In the genomic region with DNA sequence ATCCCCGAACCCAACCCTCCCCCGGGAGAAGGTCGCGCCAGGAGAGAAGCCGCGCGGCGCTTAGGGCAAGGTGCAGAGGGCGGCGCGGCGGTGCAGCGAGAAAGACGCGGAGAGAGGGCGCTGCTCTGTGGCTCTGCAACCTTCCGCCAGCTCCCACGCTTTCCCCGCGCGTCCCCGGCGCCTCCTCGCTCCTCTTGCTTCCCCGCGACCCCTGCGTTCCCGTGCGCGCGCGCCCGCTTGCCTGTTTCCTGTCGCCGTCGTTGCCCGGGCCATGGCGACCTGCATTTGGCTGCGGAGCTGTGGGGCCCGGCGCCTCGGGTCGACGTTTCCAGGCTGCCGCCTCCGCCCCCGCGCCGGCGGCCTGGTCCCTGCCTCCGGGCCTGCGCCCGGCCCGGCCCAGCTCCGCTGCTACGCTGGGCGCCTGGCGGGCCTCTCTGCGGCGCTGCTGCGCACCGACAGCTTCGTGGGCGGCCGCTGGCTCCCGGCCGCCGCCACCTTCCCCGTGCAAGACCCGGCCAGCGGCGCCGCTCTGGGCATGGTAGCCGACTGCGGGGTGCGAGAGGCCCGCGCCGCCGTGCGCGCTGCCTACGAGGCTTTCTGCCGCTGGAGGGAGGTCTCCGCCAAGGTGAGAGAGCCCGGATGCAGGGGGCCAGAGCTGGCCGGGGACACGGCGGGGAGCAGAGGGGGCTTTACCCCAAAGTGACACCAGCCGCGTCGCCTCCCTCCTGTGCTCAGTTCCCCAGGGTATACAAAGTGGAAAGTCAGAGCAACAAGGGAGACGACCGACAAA, we compare ENCODE assay signal across 8 cellular contexts. TPM values are rescaled to one million over a fixed set of nuclear protein-coding genes. Genes with fewer than 3 reads are reported as not detected.
DNase-seq lines count a peak whose midpoint lies in the region; ATAC-seq and TF ChIP-seq lines count a peak whose summit lies in the region.

A gene (plus strand): TSS at position 244 of the 790 bp plus-strand sequence. CDS start 28 bp downstream, at position 272.

- no peaks in the 10 kb centered on the region for H3K79me2 ChIP-seq in osteoblast (ENCODE audit: insufficient read depth, low read length)

- peak within 1 kb of the TSS; percentile 92 for H3K4me2 ChIP-seq in osteoblast (ENCODE audit: insufficient read depth, low read length)

- no peak for TF ChIP-seq CTCF in osteoblast (IDR thresholded peaks at IDR 0.05; ENCODE audit: extremely low read depth, low read depth, low read length)
- TF ChIP-seq CTCF in testis (IDR thresholded peaks at IDR 0.05) = peak in 1 of 3 experiments; percentile 4

- peak within 1 kb of the TSS; percentile 95 for H2AFZ ChIP-seq in osteoblast (ENCODE audit: low read length)

- WGBS in testis, 2 donors = 0 to 1% methylated on average over 12 to 81 of the region's 94 CpGs

- H3K27ac ChIP-seq in osteoblast (ENCODE audit: low read depth, low read length) (no peak within 1 kb of the TSS), testis (peak within 1 kb of the TSS; percentile 59 to 83)

- no peaks in the 10 kb centered on the region for H4K20me1 ChIP-seq in osteoblast (ENCODE audit: insufficient read depth, low read length)

- TF ChIP-seq POLR2A in testis (IDR thresholded peaks at IDR 0.05) = no peak

- H3K4me1 ChIP-seq in osteoblast (ENCODE audit: insufficient read depth, low read length) (peaks cover 5% of the 10 kb centered on the region), testis (no peaks in the 10 kb centered on the region)

- H3K4me3 ChIP-seq in osteoblast (ENCODE audit: insufficient read depth, low read length) (peak within 1 kb of the TSS; percentile 77), testis (peak within 1 kb of the TSS; percentile 67 to 69)

- H3K27me3 ChIP-seq in osteoblast (ENCODE audit: insufficient read depth, low read length) (peaks cover 6% of the 10 kb centered on the region), testis (no peaks in the 10 kb centered on the region)

- DNase-seq in DMS53 (lab: John Stamatoyannopoulos, UW) (peak; percentile 86), HuH-7 (ENCODE audit: low spot score) (peak; percentile 59), SHP77 (lab: John Stamatoyannopoulos, UW) (peak; percentile 48 to 65), activated gamma-delta T cell treated with Interleukin-2 at 50 U/mL for 16 hours (peak; percentile 76), germinal center (ENCODE audit: low spot score) (peak; percentile 85), osteoblast (ENCODE audit: insufficient read length, low spot score, missing footprints) (peak; percentile 94), testis (peak; percentile 90)

- H3K36me3 ChIP-seq in osteoblast (ENCODE audit: insufficient read depth, low read length) = no peaks in the 10 kb centered on the region
- H3K36me3 ChIP-seq in testis (ENCODE audit: low read depth, missing control alignments) = no peaks in the 10 kb centered on the region

- peak; percentile 73 for ATAC-seq in GM21423 (IDR thresholded peaks at IDR 0.05; ENCODE audit: unreplicated experiment)

- no peaks in the 10 kb centered on the region for H3K9me3 ChIP-seq in osteoblast (ENCODE audit: low read depth, low read length)
- no peaks in the 10 kb centered on the region for H3K9me3 ChIP-seq in testis

- intact Hi-C loops in testis (cut with DNase I; ENCODE audit: low total_unique reads) = no loop called here

RNA-seq across cellular contexts. Expression of the gene that starts here (rescaled TPM):
- 1.8 and 2.2 TPM in 2 replicates for total RNA-seq in osteoblast
- 10 to 100 TPM; 16.3 to 21.2 TPM for total RNA-seq in testis
- 11.3 TPM for polyA plus RNA-seq in testis (ENCODE audit: insufficient read depth, low read depth, low replicate concordance)
